Comparison of ENCODE assay signal across 8 cellular contexts in genomic region chr20:20780127-20780822, GRCh38.
A peak's percentile ranks its signal among the peaks of the same experiment; 100 is the strongest.
DNase-seq lines count a peak whose midpoint lies in the region; ATAC-seq, FAIRE-seq and TF ChIP-seq lines count a peak whose summit lies in the region.

No MANE protein-coding gene starts in this region.

- intact Hi-C loops in left ventricle myocardium inferior (cut with micrococcal nuclease): no loop called here

- H3K27me3 Mint-ChIP-seq in glutamatergic neuron (ENCODE audit: unreplicated experiment): no peaks in the 10 kb centered on the region
- peaks cover 8% of the 10 kb centered on the region for H3K27me3 Mint-ChIP-seq in T-helper 2 cell treated with Interferon-gamma antibody and Interleukin-4, amounts not matched to agents 5 μg/mL and 100 μg/mL, for 36 hours (ENCODE audit: low read depth)

- H3K27ac ChIP-seq in left ventricle myocardium inferior (replicated peaks) (peak overlapping the region; percentile 37), subcutaneous abdominal adipose tissue (ENCODE audit: low read depth, low read length) (peak overlapping the region; percentile 37)

- H3K4me3 Mint-ChIP-seq in glutamatergic neuron (ENCODE audit: unreplicated experiment): no peak overlapping the region
- H3K4me3 Mint-ChIP-seq in T-helper 2 cell treated with Interferon-gamma antibody and Interleukin-4, amounts not matched to agents 5 μg/mL and 100 μg/mL, for 36 hours: no peak overlapping the region

- no peak for TF ChIP-seq CTCF in left ventricle myocardium inferior (IDR thresholded peaks at IDR 0.05; ENCODE audit: borderline replicate concordance)
- TF ChIP-seq CTCF in glutamatergic neuron (IDR thresholded peaks at IDR 0.05; ENCODE audit: partially characterized antibody, unreplicated experiment): no peak

- H3K9me3 Mint-ChIP-seq in glutamatergic neuron (ENCODE audit: unreplicated experiment): no peaks in the 10 kb centered on the region
- H3K9me3 Mint-ChIP-seq in T-helper 2 cell treated with Interferon-gamma antibody and Interleukin-4, amounts not matched to agents 5 μg/mL and 100 μg/mL, for 36 hours: no peaks in the 10 kb centered on the region

- no peaks in the 10 kb centered on the region for H3K27me3 ChIP-seq in left ventricle myocardium inferior (ENCODE audit: low read depth)
- H3K27me3 ChIP-seq in subcutaneous abdominal adipose tissue (ENCODE audit: control insufficient read depth in 5 of 5, insufficient read depth in 4 of 5, low read length in 5 of 5): no peaks in the 10 kb centered on the region

- no peaks in the 10 kb centered on the region for H3K36me3 Mint-ChIP-seq in glutamatergic neuron (ENCODE audit: unreplicated experiment)
- H3K36me3 Mint-ChIP-seq in T-helper 2 cell treated with Interferon-gamma antibody and Interleukin-4, amounts not matched to agents 5 μg/mL and 100 μg/mL, for 36 hours (ENCODE audit: low read depth): no peaks in the 10 kb centered on the region

- ATAC-seq in HG03378 (IDR thresholded peaks at IDR 0.05; ENCODE audit: unreplicated experiment) (peak; percentile 69), GM18873 (IDR thresholded peaks at IDR 0.05; ENCODE audit: low FRiP score, unreplicated experiment) (no peak)

- peak overlapping the region in 1 of 5 donors; percentile 35 for H3K9ac ChIP-seq in subcutaneous abdominal adipose tissue (ENCODE audit: low read length in 5 of 5)

- H3K36me3 ChIP-seq in left ventricle myocardium inferior (no peaks in the 10 kb centered on the region), subcutaneous abdominal adipose tissue (ENCODE audit: control insufficient read depth in 5 of 5, insufficient read depth in 5 of 5, low read length in 5 of 5) (no peaks in the 10 kb centered on the region)

- no peak for TF ChIP-seq POLR2A in GM12891 (IDR thresholded peaks at IDR 0.05; ENCODE audit: low read depth, low read length)

- H3K4me1 Mint-ChIP-seq in glutamatergic neuron (ENCODE audit: low read depth, unreplicated experiment): no peaks in the 10 kb centered on the region
- no peaks in the 10 kb centered on the region for H3K4me1 Mint-ChIP-seq in T-helper 2 cell treated with Interferon-gamma antibody and Interleukin-4, amounts not matched to agents 5 μg/mL and 100 μg/mL, for 36 hours (ENCODE audit: low read depth)

- H3K9me3 ChIP-seq in left ventricle myocardium inferior (replicated peaks): peaks cover 6% of the 10 kb centered on the region
- H3K9me3 ChIP-seq in subcutaneous abdominal adipose tissue (ENCODE audit: control insufficient read depth in 5 of 5, low read length in 5 of 5): no peaks in the 10 kb centered on the region

- DNase-seq in GM12891 (ENCODE audit: insufficient read length, low spot score) (peak; percentile 16), SIG-M5 (lab: John Stamatoyannopoulos, UW) (peak; percentile 98), left ventricle myocardium inferior (peak; percentile 79), glutamatergic neuron (no peak)
- no peak for DNase-seq in T-helper 2 cell treated with Interferon-gamma antibody and Interleukin-4, amounts not matched to agents 5 μg/mL and 100 μg/mL, for 36 hours (ENCODE audit: low spot score)

- H3K4me3 ChIP-seq in left ventricle myocardium inferior: no peak overlapping the region
- peak overlapping the region in 2 of 5 donors; percentile 45 to 52 for H3K4me3 ChIP-seq in subcutaneous abdominal adipose tissue (ENCODE audit: low read depth in 1 of 5, low read length in 5 of 5)

- no peak overlapping the region for H3K27ac Mint-ChIP-seq in glutamatergic neuron (ENCODE audit: unreplicated experiment)
- H3K27ac Mint-ChIP-seq in T-helper 2 cell treated with Interferon-gamma antibody and Interleukin-4, amounts not matched to agents 5 μg/mL and 100 μg/mL, for 36 hours: no peak overlapping the region

- FAIRE-seq in GM12891 (lab: Jason Lieb, UNC): peak; percentile 55

- H3K4me1 ChIP-seq in left ventricle myocardium inferior: peaks cover 41% of the 10 kb centered on the region
- peaks cover 3 to 50% (median 40%) of the 10 kb centered on the region in 5 donors for H3K4me1 ChIP-seq in subcutaneous abdominal adipose tissue (ENCODE audit: control insufficient read depth in 5 of 5, insufficient read depth in 5 of 5, low read length in 5 of 5)

TF ChIP-seq in GM12891, 5 proteins besides CTCF, POLR2A, EP300 and RAD21:
- TF ChIP-seq TAF1 (IDR thresholded peaks at IDR 0.05; ENCODE audit: low read depth, low read length) (no peak), SPI1 (IDR thresholded peaks at IDR 0.05; ENCODE audit: low read depth, low read length) (peak; percentile 75), PAX5 (IDR thresholded peaks at IDR 0.05; ENCODE audit: insufficient read depth, low read length, severe bottlenecking) (no peak)

Comparison
In these comparisons a context has a peak if more than half of its experiments do, and no peak if none do; other contexts are left out.
1. DNase-seq: peak in GM12891 (single experiment), SIG-M5 (single experiment) and left ventricle myocardium inferior (single experiment); none in glutamatergic neuron (single experiment) and T-helper 2 cell treated with Interferon-gamma antibody and Interleukin-4, amounts not matched to agents 5 μg/mL and 100 μg/mL, for 36 hours (single experiment).